In the genomic region with DNA sequence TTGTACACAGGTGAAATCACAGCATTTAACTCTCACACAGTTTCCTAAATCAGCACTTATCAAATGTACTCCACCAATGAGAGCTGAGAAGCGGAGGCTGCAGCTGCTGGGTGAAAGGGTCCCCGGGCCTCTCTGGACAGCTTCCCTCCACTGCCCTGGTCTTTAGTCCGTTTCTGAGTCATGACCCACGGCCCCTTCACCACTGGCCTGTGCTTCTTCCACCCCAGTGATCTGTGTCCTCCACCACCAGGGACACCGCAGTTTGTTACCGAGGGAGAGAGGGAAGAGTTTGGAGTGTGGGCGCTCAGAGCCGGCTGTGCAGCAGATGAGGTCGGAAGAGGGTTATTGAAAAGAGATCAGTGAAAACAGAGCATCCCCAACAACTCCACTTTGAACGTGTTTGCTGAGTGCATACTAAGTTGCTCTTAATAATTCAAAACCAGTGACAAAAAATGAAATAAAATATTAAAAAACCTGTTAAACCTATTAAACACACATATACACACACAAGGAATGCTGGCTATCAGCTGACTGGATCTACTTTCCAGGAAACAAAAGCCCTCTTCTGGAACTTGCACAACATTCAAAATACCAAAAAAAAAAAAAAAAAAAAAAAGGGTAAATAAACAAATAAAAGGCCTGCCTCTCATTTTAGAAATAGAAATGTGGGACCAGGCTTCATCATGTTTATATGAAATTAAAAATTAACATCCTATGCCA, we compare ENCODE assay signal across 25 cellular contexts. TPM values are rescaled to one million over a fixed set of nuclear protein-coding genes. Genes with fewer than 3 reads are reported as not detected.
A peak's percentile ranks its signal among the peaks of the same experiment; 100 is the strongest.
DNase-seq lines count a peak whose midpoint lies in the region; ATAC-seq and TF ChIP-seq lines count a peak whose summit lies in the region.
"Had no signal": no experiment of that assay in that cellular context is flagged by ENCODE, and none has a peak within 500 bp of the region (broad histone marks: within the 10 kb centered on the region; RNA-seq: fewer than 3 reads in every experiment).

No MANE protein-coding gene starts in this region.

- ATAC-seq in HG02970 (IDR thresholded peaks at IDR 0.05; ENCODE audit: low FRiP score, unreplicated experiment): no peak
- ATAC-seq: activated CD8-positive, alpha-beta T cell treated with anti-CD3 and anti-CD28 coated beads, Interleukin-2, amount 10 ng/mL, durations not matched to agents 7 days and 5 days; gastroesophageal sphincter; PC-3 had no signal

- no peaks in the 10 kb centered on the region for H3K27me3 ChIP-seq in subcutaneous abdominal adipose tissue (ENCODE audit: control insufficient read depth in 5 of 5, insufficient read depth in 4 of 5, low read length in 5 of 5)
- H3K27me3 ChIP-seq: BLaER1, breast epithelium, gastroesophageal sphincter, hepatocyte, testis had no signal

- DNase-seq in fibroblast of gingiva (ENCODE audit: low read depth): peak; percentile 34
- DNase-seq in myocyte (ENCODE audit: low read depth): peak; percentile 20
- DNase-seq in kidney tubule cell (ENCODE audit: low spot score): no peak
- DNase-seq in NCI-H1694 treated with DMSO at 0.1 percent for 48 hours (lab: John Stamatoyannopoulos, UW): no peak
- DNase-seq: activated CD4-positive, alpha-beta T cell treated with anti-CD3 and anti-CD28 coated beads for 4 hours; activated CD8-positive, alpha-beta T cell treated with anti-CD3 and anti-CD28 coated beads, Interleukin-2, amount 10 ng/mL, durations not matched to agents 7 days and 5 days; DMS153; Karpas-422; mesendoderm; NCI-H2081; NCI-H524 treated with DMSO at 0.1 percent for 48 hours; nucleus accumbens; PC-3; Right ventricle myocardium superior; stimulated activated naive CD4-positive, alpha-beta T cell; testis had no signal

- H3K36me3 ChIP-seq in subcutaneous abdominal adipose tissue (ENCODE audit: control insufficient read depth in 5 of 5, insufficient read depth in 5 of 5, low read length in 5 of 5): peaks cover 6 to 67% (median 57%) of the 10 kb centered on the region in 5 donors
- H3K36me3 ChIP-seq: breast epithelium, HAP-1 had no signal

- H3K9ac ChIP-seq in subcutaneous abdominal adipose tissue (ENCODE audit: low read length in 5 of 5): peak overlapping the region in 1 of 5 donors; percentile 47
- H3K9ac ChIP-seq: BLaER1 had no signal

- peaks cover 7 to 46% (median 37%) of the 10 kb centered on the region in 5 donors for H3K4me1 ChIP-seq in subcutaneous abdominal adipose tissue (ENCODE audit: control insufficient read depth in 5 of 5, insufficient read depth in 5 of 5, low read length in 5 of 5)
- H3K4me1 ChIP-seq: breast epithelium, HAP-1, testis had no signal

- H3K9me3 ChIP-seq in subcutaneous abdominal adipose tissue (ENCODE audit: control insufficient read depth in 5 of 5, low read length in 5 of 5): no peaks in the 10 kb centered on the region
- H3K9me3 ChIP-seq: BLaER1, breast epithelium, gastroesophageal sphincter, HAP-1, testis had no signal

- peak overlapping the region; percentile 80 for H3K27ac ChIP-seq in subcutaneous abdominal adipose tissue (ENCODE audit: low read depth, low read length)
- H3K27ac ChIP-seq: BLaER1, breast epithelium, gastroesophageal sphincter, hepatocyte, testis had no signal

- H3K4me3 ChIP-seq in subcutaneous abdominal adipose tissue (ENCODE audit: low read depth in 1 of 5, low read length in 5 of 5): no peak overlapping the region
- H3K4me3 ChIP-seq: BLaER1, breast epithelium, gastroesophageal sphincter, HAP-1, hepatocyte, smooth muscle cell, testis had no signal

TF ChIP-seq in PFSK-1, 5 proteins besides CTCF, POLR2A, EP300 and RAD21:
- TF ChIP-seq SIN3A (IDR thresholded peaks at IDR 0.05; ENCODE audit: borderline replicate concordance, insufficient read depth, low read length) (no peak), POLR2AphosphoS5 (IDR thresholded peaks at IDR 0.05; ENCODE audit: low read depth, low read length) (peak; percentile 39; the same call in 1 of the 2 replicates), TAF1 (IDR thresholded peaks at IDR 0.05; ENCODE audit: borderline replicate concordance, insufficient read depth, low read length) (no peak), FOXP2 (optimal IDR thresholded peaks at IDR 0.05; ENCODE audit: borderline replicate concordance, extremely low read depth, extremely low read length, insufficient read depth) (no peak)

RNA-seq across cellular contexts. Expression of a gene that starts 54.1 kb away (rescaled TPM):
- 1,212 TPM for polyA plus RNA-seq in PFSK-1 (2012; ENCODE audit: insufficient read length, low read depth)
- total RNA-seq in myocyte: 52.7 and 69.3 TPM in 2 replicates
- 212 TPM for polyA plus RNA-seq in myocyte (2012)

Comparison
In these comparisons a context has a peak if more than half of its experiments do, and no peak if none do; other contexts are left out.
1. DNase-seq: peak in fibroblast of gingiva (single experiment) and myocyte (single experiment); none in kidney tubule cell (single experiment) and NCI-H1694 treated with DMSO at 0.1 percent for 48 hours (single experiment).